ENCODE assay signal across 22 cellular contexts in genomic region chr18:78860117-78860516, GRCh38.
"Had no signal": no experiment of that assay in that cellular context is flagged by ENCODE, and none has a peak within 500 bp of the region (broad histone marks: within the 10 kb centered on the region; RNA-seq: fewer than 3 reads in every experiment).

No MANE protein-coding gene starts in this region.

- H3K4me1 Mint-ChIP-seq: activated CD4-positive, alpha-beta T cell treated with anti-CD3 and anti-CD28 coated beads, Interleukin-2, amount 10 ng/mL, durations not matched to agents 7 days and 5 days; activated T-helper 17 cell treated with anti-CD3 and anti-CD28 coated beads, Interleukin-2, amount 50 U/mL, for 72 hours; nephron had no signal

- H3K4me3 Mint-ChIP-seq: activated CD4-positive, alpha-beta T cell treated with anti-CD3 and anti-CD28 coated beads, Interleukin-2, amount 10 ng/mL, durations not matched to agents 7 days and 5 days; activated CD8-positive, alpha-beta T cell treated with anti-CD3 and anti-CD28 coated beads for 36 hours; activated T-cell treated with anti-CD3 and anti-CD28 coated beads, Interleukin-2, amount 50 U/mL, for 4 hours; activated T-helper 17 cell treated with anti-CD3 and anti-CD28 coated beads, Interleukin-2, amount 50 U/mL, for 72 hours; nephron had no signal

- H3K9me3 Mint-ChIP-seq: activated CD4-positive, alpha-beta T cell treated with anti-CD3 and anti-CD28 coated beads, Interleukin-2, amount 10 ng/mL, durations not matched to agents 7 days and 5 days; activated CD8-positive, alpha-beta T cell treated with anti-CD3 and anti-CD28 coated beads for 36 hours; activated T-cell treated with anti-CD3 and anti-CD28 coated beads, Interleukin-2, amount 50 U/mL, for 4 hours; activated T-helper 17 cell treated with anti-CD3 and anti-CD28 coated beads, Interleukin-2, amount 50 U/mL, for 72 hours had no signal

- H3K27ac Mint-ChIP-seq: activated CD4-positive, alpha-beta T cell treated with anti-CD3 and anti-CD28 coated beads, Interleukin-2, amount 10 ng/mL, durations not matched to agents 7 days and 5 days; activated CD8-positive, alpha-beta T cell treated with anti-CD3 and anti-CD28 coated beads for 36 hours; activated T-helper 17 cell treated with anti-CD3 and anti-CD28 coated beads, Interleukin-2, amount 50 U/mL, for 72 hours; nephron had no signal

- DNase-seq: activated CD4-positive, alpha-beta T cell treated with anti-CD3 and anti-CD28 coated beads, Interleukin-2, amount 10 ng/mL, durations not matched to agents 7 days and 5 days; activated CD4-positive, CD25-positive, alpha-beta regulatory T cell treated with anti-CD3 and anti-CD28 coated beads, Interleukin-2, amount 50 U/mL, for 72 hours; activated CD8-positive, alpha-beta T cell treated with anti-CD3 and anti-CD28 coated beads for 36 hours; activated gamma-delta T cell treated with Interleukin-2 at 50 U/mL for 16 hours; activated naive CD4-positive, alpha-beta T cell treated with anti-CD3 and anti-CD28 coated beads, Interleukin-2, amount 50 U/mL, for 16 hours; activated T-cell treated with anti-CD3 and anti-CD28 coated beads, Interleukin-2, amount 50 U/mL, for 4 hours; amniotic stem cell; brain microvascular endothelial cell; dorsolateral prefrontal cortex; effector memory CD4-positive, alpha-beta T cell; islet precursor cell; left cardiac atrium; left ventricle myocardium superior; mucosa of descending colon; pancreas; stimulated activated CD4-positive, alpha-beta T cell treated with anti-CD3 and anti-CD28 coated beads, Interleukin-1b, Interleukin-23, amount 100 ng/mL, for 48 hours; stimulated activated naive CD4-positive, alpha-beta T cell; T-helper 2 cell; tibial artery; upper lobe of right lung had no signal

- H3K27me3 Mint-ChIP-seq: activated CD4-positive, alpha-beta T cell treated with anti-CD3 and anti-CD28 coated beads, Interleukin-2, amount 10 ng/mL, durations not matched to agents 7 days and 5 days had no signal
